In the genomic region with DNA sequence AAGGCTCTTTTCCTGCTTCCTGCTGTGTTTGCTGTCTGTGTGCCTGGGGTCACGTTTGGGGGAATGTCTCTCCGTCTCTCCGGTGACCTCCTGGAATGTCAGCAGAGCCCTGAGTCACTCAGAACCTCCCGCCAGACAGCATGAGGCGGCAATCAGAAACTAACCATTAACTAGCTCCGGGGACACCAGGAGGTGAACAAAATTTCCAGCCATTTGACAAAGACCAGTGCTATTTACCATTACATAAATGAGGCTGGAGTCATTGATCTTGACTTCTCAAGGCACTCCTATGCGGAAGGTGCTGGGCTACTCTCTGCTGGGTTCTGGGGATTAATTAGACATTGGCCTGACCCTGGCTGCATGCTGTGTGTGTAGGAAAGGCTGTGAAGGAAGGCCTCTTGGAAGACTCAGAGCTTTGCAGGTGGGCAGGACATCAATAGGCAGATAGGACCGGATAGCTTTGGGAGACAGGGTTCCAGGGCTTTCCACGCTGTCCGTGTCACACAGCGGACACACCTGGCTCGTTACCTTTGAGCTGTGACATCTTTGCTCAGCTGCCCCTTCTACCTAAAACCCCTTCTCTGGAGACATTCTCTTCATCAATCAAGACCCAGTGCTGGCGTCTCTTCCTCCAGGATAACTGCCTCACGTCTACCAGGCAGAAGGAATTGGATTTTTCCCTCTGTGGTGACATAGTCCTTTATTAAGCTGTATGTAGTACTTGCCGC, we compare ENCODE assay signal across 11 cellular contexts.
DNase-seq lines count a peak whose midpoint lies in the region; ATAC-seq and TF ChIP-seq lines count a peak whose summit lies in the region.
"Had no signal": no experiment of that assay in that cellular context is flagged by ENCODE, and none has a peak within 500 bp of the region (broad histone marks: within the 10 kb centered on the region; RNA-seq: fewer than 3 reads in every experiment).

No MANE protein-coding gene starts in this region.

- H4K12ac ChIP-seq in trophoblast cell (ENCODE audit: low read depth, low read length) = no peak overlapping the region

- H3K4me1 ChIP-seq in trophoblast cell (ENCODE audit: control insufficient read depth in 1 of 2, insufficient read depth in 2 of 2, low read length in 2 of 2) = peaks cover 20% of the 10 kb centered on the region in 2 experiments
- H3K4me1 ChIP-seq: uterus had no signal

- H3K23ac ChIP-seq in trophoblast cell (ENCODE audit: low read length) = no peak overlapping the region

- H3K79me1 ChIP-seq in trophoblast cell (ENCODE audit: low read length) = peaks cover 19% of the 10 kb centered on the region

- peak overlapping the region; percentile 53 for H2BK5ac ChIP-seq in trophoblast cell (ENCODE audit: low read depth, low read length, poor library complexity)

- H3K4ac ChIP-seq in trophoblast cell (ENCODE audit: low read depth, low read length) = peak overlapping the region; percentile 31

- peak overlapping the region; percentile 26 for H3K14ac ChIP-seq in trophoblast cell (ENCODE audit: low read length)

- no peaks in the 10 kb centered on the region for H3K9me3 ChIP-seq in trophoblast cell (ENCODE audit: insufficient read depth, low read depth, low read length)
- H3K9me3 ChIP-seq: uterus had no signal

- peak overlapping the region; percentile 21 for H2BK120ac ChIP-seq in trophoblast cell (ENCODE audit: insufficient read depth, low read length, poor library complexity)

- CTCF ChIA-PET in RWPE1 (lab: Yijun Ruan, JAX) = no interaction called here

- H3K36me3 ChIP-seq in trophoblast cell (ENCODE audit: control insufficient read depth in 1 of 2, insufficient read depth in 2 of 2, low read length in 2 of 2) = no peaks in the 10 kb centered on the region
- H3K36me3 ChIP-seq: uterus had no signal

- no peak overlapping the region for H3K4me3 ChIP-seq in fibroblast of villous mesenchyme (ENCODE audit: low read depth, low read length)
- H3K4me3 ChIP-seq in trophoblast cell (ENCODE audit: low read depth, low read length) = no peak overlapping the region
- H3K4me3 ChIP-seq: uterus had no signal

- H3K27ac ChIP-seq in RWPE1 = peak overlapping the region; percentile 26; the same call in 1 of the 2 replicates
- H3K27ac ChIP-seq in trophoblast cell (ENCODE audit: low read depth, low read length) = peak overlapping the region; percentile 57
- H3K27ac ChIP-seq: epithelial cell of prostate, uterus had no signal

- no peak for ATAC-seq in HG03280 (IDR thresholded peaks at IDR 0.05; ENCODE audit: unreplicated experiment)
- ATAC-seq in HG02642 (IDR thresholded peaks at IDR 0.05; ENCODE audit: poor library complexity, unreplicated experiment) = no peak
- ATAC-seq in GM19023 (IDR thresholded peaks at IDR 0.05; ENCODE audit: unreplicated experiment) = no peak

- TF ChIP-seq CTCF in RWPE1 (conservative IDR thresholded peaks at IDR 0.05; ENCODE audit: low read depth) (no peak), fibroblast of villous mesenchyme (IDR thresholded peaks at IDR 0.05; ENCODE audit: insufficient read depth, low read depth, low read length) (no peak)

- peak overlapping the region; percentile 4 for H3K4me2 ChIP-seq in trophoblast cell (ENCODE audit: low read length)

- POLR2A ChIA-PET in RWPE1 (lab: Yijun Ruan, JAX; ENCODE audit: low non-redundant PET) = no interaction called here

- no peak overlapping the region for H3K9ac ChIP-seq in trophoblast cell (ENCODE audit: low read length)

- no peaks in the 10 kb centered on the region for H3K27me3 ChIP-seq in trophoblast cell (ENCODE audit: insufficient read depth, low read length)
- H3K27me3 ChIP-seq: uterus had no signal

- H2BK12ac ChIP-seq in trophoblast cell (ENCODE audit: low read length) = peak overlapping the region; percentile 51

- no CpG with 5 or more reads among the region's 15 CpGs for WGBS in trophoblast cell (ENCODE audit: extremely low coverage, insufficient coverage, insufficient read length)

- H4K8ac ChIP-seq in trophoblast cell (ENCODE audit: low read depth, low read length) = peak overlapping the region; percentile 56

- no peaks in the 10 kb centered on the region for H3K79me2 ChIP-seq in trophoblast cell (ENCODE audit: control insufficient read depth, insufficient read depth, low read length, poor library complexity)

- H2AK5ac ChIP-seq in trophoblast cell (ENCODE audit: low read length) = peak overlapping the region; percentile 53

- peak overlapping the region; percentile 37 for H3K18ac ChIP-seq in trophoblast cell (ENCODE audit: low read length)

- peak overlapping the region; percentile 60 for H4K91ac ChIP-seq in trophoblast cell (ENCODE audit: low read depth, low read length)

- no peak overlapping the region for H2AFZ ChIP-seq in trophoblast cell (ENCODE audit: insufficient read depth, low read length, poor library complexity)

- DNase-seq in GM04504 (ENCODE audit: low read depth) = peak; percentile 52
- DNase-seq in RWPE1 (ENCODE audit: low spot score) = no peak
- peak; percentile 74 for DNase-seq in fibroblast of villous mesenchyme (ENCODE audit: low read depth)
- no peak for DNase-seq in trophoblast cell
- DNase-seq in dedifferentiated amniotic fluid mesenchymal stem cell (ENCODE audit: extremely low spot score) = no peak
- DNase-seq: activated CD4-positive, alpha-beta T cell treated with anti-CD3 and anti-CD28 coated beads, Interleukin-2, amount 50 U/mL, for 4 hours; uterus had no signal

Comparison
In these comparisons a context has a peak if more than half of its experiments do, and no peak if none do; other contexts are left out.
1. DNase-seq: peak in GM04504 (single experiment) and fibroblast of villous mesenchyme (single experiment); none in RWPE1 (single experiment), trophoblast cell (0 of 2) and dedifferentiated amniotic fluid mesenchymal stem cell (single experiment).